ENCODE assay signal across 23 cellular contexts in genomic region chr1:234565132-234565531, GRCh38. TPM values are rescaled to one million over a fixed set of nuclear protein-coding genes. Genes with fewer than 3 reads are reported as not detected.
A peak's percentile ranks its signal among the peaks of the same experiment; 100 is the strongest.
DNase-seq lines count a peak whose midpoint lies in the region; ATAC-seq, FAIRE-seq and TF ChIP-seq lines count a peak whose summit lies in the region.
"Had no signal": no experiment of that assay in that cellular context is flagged by ENCODE, and none has a peak within 500 bp of the region (broad histone marks: within the 10 kb centered on the region; RNA-seq: fewer than 3 reads in every experiment).

No MANE protein-coding gene starts in this region.

- H3K4me1 Mint-ChIP-seq in MCF 10A (ENCODE audit: insufficient read depth, unreplicated experiment) (peaks cover 25% of the 10 kb centered on the region), mesothelial cell of epicardium (peaks cover 35% of the 10 kb centered on the region)
- H3K4me1 Mint-ChIP-seq: central memory CD8-positive, alpha-beta T cell had no signal

- peak; percentile 40 to 51; a peak in 3 of 6 replicates for ATAC-seq in A549
- ATAC-seq in PC-3, result no peak
- ATAC-seq: activated CD4-positive, CD25-positive, alpha-beta regulatory T cell treated with anti-CD3 and anti-CD28 coated beads, Interleukin-2, amount 50 U/mL, for 24 hours; activated CD8-positive, alpha-beta T cell treated with anti-CD3 and anti-CD28 coated beads for 36 hours had no signal

- TF ChIP-seq EP300 in A549 (IDR thresholded peaks at IDR 0.05), result no peak

- 94% methylated on average over 2 of the region's 2 CpGs for WGBS in A549 (ENCODE audit: missing lambda C conversion rate)

- TF ChIP-seq CTCF in A549 (IDR thresholded peaks at IDR 0.05) (no peak), PC-3 (conservative IDR thresholded peaks at IDR 0.05; ENCODE audit: low read depth, low read length) (no peak), MCF 10A (IDR thresholded peaks at IDR 0.05; ENCODE audit: unreplicated experiment) (no peak), mesothelial cell of epicardium (IDR thresholded peaks at IDR 0.05; ENCODE audit: unreplicated experiment) (no peak), coronary artery (IDR thresholded peaks at IDR 0.05) (no peak)

- H3K27ac ChIP-seq in A549 (peak overlapping the region; percentile 60 to 62), PC-3 (ENCODE audit: low read length) (peak overlapping the region; percentile 59), coronary artery (no peak overlapping the region)
- H3K27ac ChIP-seq: BLaER1, right atrium auricular region, SK-N-MC had no signal

- no peak for TF ChIP-seq RAD21 in A549 (conservative IDR thresholded peaks at IDR 0.05 in 1 of 2, IDR thresholded peaks at IDR 0.05 in 1 of 2)

- DNase-seq in A549 (ENCODE audit: low read depth in 1 of 2, low spot score in 1 of 2), result no peak
- peak; percentile 9 for DNase-seq in PC-3
- DNase-seq in MCF 10A (ENCODE audit: unreplicated experiment), result peak; percentile 48
- DNase-seq in mesothelial cell of epicardium (ENCODE audit: low spot score in 2 of 2, unreplicated experiment in 2 of 2), result no peak
- no peak for DNase-seq in hippocampal formation (lab: John Stamatoyannopoulos, UW)
- no peak for DNase-seq in coronary artery (ENCODE audit: low spot score)
- DNase-seq in cerebellar cortex (ENCODE audit: low spot score), result no peak
- no peak for DNase-seq in UCSD-AML1 (lab: John Stamatoyannopoulos, UW; ENCODE audit: unreplicated experiment)
- DNase-seq: activated CD8-positive, alpha-beta T cell treated with anti-CD3 and anti-CD28 coated beads for 36 hours; activated naive CD4-positive, alpha-beta T cell treated with Interleukin-2 at 50 U/mL for 16 hours; activated T-cell treated with anti-CD3 and anti-CD28 coated beads, Interleukin-2, amount 50 U/mL, for 1 hour; amniotic stem cell; COR-L47; NCI-H1092 treated with DMSO at 0.1 percent for 48 hours; NCI-H2029 treated with DMSO at 0.1 percent for 48 hours; stimulated activated CD8-positive, alpha-beta memory T cell treated with anti-CD3 and anti-CD28 coated beads, Interleukin-4, amount 100 ng/mL, for 48 hours; T-helper 9 cell had no signal

- no peak for TF ChIP-seq POLR2A in A549 (IDR thresholded peaks at IDR 0.05; ENCODE audit: low read length)

- intact Hi-C loops in PC-3 (cut with micrococcal nuclease), result no loop called here
- intact Hi-C loops in MCF 10A (cut with micrococcal nuclease), result loop anchor here (2.0 kb wide), 2 partner anchors 34 to 42 kb away; no protein-coding TSS in a partner anchor

- no TSS peak for BruUV-seq in PC-3 (replicated peaks; lab: Mats Ljungman, UMichigan)
- BruUV-seq in MCF 10A (replicated peaks; lab: Mats Ljungman, UMichigan), result TSS peak; percentile 98

- no peaks in the 10 kb centered on the region for H3K27me3 Mint-ChIP-seq in MCF 10A (ENCODE audit: insufficient read depth, unreplicated experiment)
- H3K27me3 Mint-ChIP-seq in mesothelial cell of epicardium (ENCODE audit: low read depth), result no peaks in the 10 kb centered on the region
- H3K27me3 Mint-ChIP-seq: central memory CD8-positive, alpha-beta T cell had no signal

- CTCF ChIA-PET in A549 (lab: Yijun Ruan, JAX), result interaction anchor here (1.7 kb wide), 1 partner anchor 78 kb away, joined by 5 read pairs; no protein-coding TSS in a partner anchor
- CTCF ChIA-PET in PC-3 (lab: Charles Lee), result no interaction called here
- CTCF ChIA-PET in MCF 10A (lab: Yijun Ruan, JAX), result interaction anchor here (0.7 to 3.3 kb wide), 9 partner anchors 12 to 519 kb away, joined by 3 to 11 read pairs (median 5); no protein-coding TSS in a partner anchor

- H3K36me3 ChIP-seq in PC-3 (ENCODE audit: low read depth, low read length), result no peaks in the 10 kb centered on the region
- H3K36me3 ChIP-seq: BLaER1, esophagus muscularis mucosa, right atrium auricular region had no signal

- H3K4me3 Mint-ChIP-seq in MCF 10A (ENCODE audit: unreplicated experiment) (no peak overlapping the region), mesothelial cell of epicardium (no peak overlapping the region)
- H3K4me3 Mint-ChIP-seq: activated CD8-positive, alpha-beta T cell treated with anti-CD3 and anti-CD28 coated beads for 36 hours; central memory CD8-positive, alpha-beta T cell had no signal

- POLR2A ChIA-PET in A549 (lab: Yijun Ruan, JAX) (no interaction called here), PC-3 (lab: Charles Lee; ENCODE audit: unreplicated experiment) (no interaction called here), MCF 10A (lab: Yijun Ruan, JAX) (interaction anchor here (0.6 to 6.0 kb wide), 34 partner anchors 10 to 1952 kb away, joined by 3 to 137 read pairs (median 8); partner anchors contain the start of gene IRF2BP2)

- H3K9me3 Mint-ChIP-seq in MCF 10A (ENCODE audit: unreplicated experiment), result peaks cover 6% of the 10 kb centered on the region
- no peaks in the 10 kb centered on the region for H3K9me3 Mint-ChIP-seq in mesothelial cell of epicardium
- H3K9me3 Mint-ChIP-seq: activated CD8-positive, alpha-beta T cell treated with anti-CD3 and anti-CD28 coated beads for 36 hours; central memory CD8-positive, alpha-beta T cell had no signal

- H3K9me3 ChIP-seq in A549, result no peaks in the 10 kb centered on the region
- H3K9me3 ChIP-seq in PC-3 (ENCODE audit: low read length), result no peaks in the 10 kb centered on the region
- H3K9me3 ChIP-seq: esophagus muscularis mucosa, right atrium auricular region had no signal

- no peaks in the 10 kb centered on the region for H4K20me1 ChIP-seq in PC-3 (ENCODE audit: low read length)
- H4K20me1 ChIP-seq: BLaER1 had no signal

- no peak overlapping the region for H3K9ac ChIP-seq in PC-3 (ENCODE audit: low read length)
- H3K9ac ChIP-seq: BLaER1 had no signal

- no peak overlapping the region for H2AFZ ChIP-seq in PC-3 (ENCODE audit: low read length)

- H3K27ac Mint-ChIP-seq in MCF 10A (ENCODE audit: low read depth, unreplicated experiment) (peak overlapping the region; percentile 80), mesothelial cell of epicardium (peak overlapping the region; percentile 94)
- H3K27ac Mint-ChIP-seq: activated CD8-positive, alpha-beta T cell treated with anti-CD3 and anti-CD28 coated beads for 36 hours had no signal

- FAIRE-seq in A549 (lab: Jason Lieb, UNC), result no peak

- H3K79me2 ChIP-seq in PC-3 (ENCODE audit: low read length), result no peaks in the 10 kb centered on the region

- H3K27me3 ChIP-seq in PC-3 (ENCODE audit: low read length), result no peaks in the 10 kb centered on the region
- H3K27me3 ChIP-seq: BLaER1, esophagus muscularis mucosa, right atrium auricular region had no signal

- H3K36me3 Mint-ChIP-seq in MCF 10A (ENCODE audit: insufficient read depth, unreplicated experiment), result no peaks in the 10 kb centered on the region
- H3K36me3 Mint-ChIP-seq in mesothelial cell of epicardium, result no peaks in the 10 kb centered on the region

- peaks cover 5% of the 10 kb centered on the region for H3F3A ChIP-seq in PC-3 (ENCODE audit: low read length, unreplicated experiment)

- H3K9me2 ChIP-seq in PC-3 (replicated peaks; ENCODE audit: low read length), result no peaks in the 10 kb centered on the region

- peak overlapping the region; percentile 54 for H3K4me2 ChIP-seq in A549
- peak overlapping the region; percentile 70 for H3K4me2 ChIP-seq in PC-3 (ENCODE audit: low read length)
- H3K4me2 ChIP-seq: BLaER1 had no signal

- H3K4me3 ChIP-seq in A549 (no peak overlapping the region), PC-3 (ENCODE audit: low read length) (peak overlapping the region; percentile 40; the same call in 1 of the 2 replicates), coronary artery (no peak overlapping the region)
- H3K4me3 ChIP-seq: BLaER1, esophagus muscularis mucosa, right atrium auricular region, SK-N-MC had no signal

- H3K4me1 ChIP-seq in A549, result peaks cover 34% of the 10 kb centered on the region
- H3K4me1 ChIP-seq in PC-3 (ENCODE audit: insufficient read depth, low read length), result peaks cover 22% of the 10 kb centered on the region
- H3K4me1 ChIP-seq: BLaER1 had no signal

TF ChIP-seq in A549, 52 proteins besides CTCF, POLR2A, EP300 and RAD21:
- TF ChIP-seq SREBF2 (IDR thresholded peaks at IDR 0.05), result no peak
- no peak for TF ChIP-seq HOXA7 (CRISPR knock-in tag; IDR thresholded peaks at IDR 0.05)
- no peak for TF ChIP-seq FOXS1 (CRISPR knock-in tag; IDR thresholded peaks at IDR 0.05)
- no peak for TF ChIP-seq RARB (CRISPR knock-in tag; IDR thresholded peaks at IDR 0.05)
- TF ChIP-seq CHD2 (IDR thresholded peaks at IDR 0.05; ENCODE audit: low read length, partially characterized antibody), result no peak
- no peak for TF ChIP-seq HEYL (CRISPR knock-in tag; IDR thresholded peaks at IDR 0.05)
- TF ChIP-seq EHMT2 (IDR thresholded peaks at IDR 0.05; ENCODE audit: low read depth), result no peak
- TF ChIP-seq MAZ (IDR thresholded peaks at IDR 0.05; ENCODE audit: borderline replicate concordance, low read depth, low read length), result no peak
- TF ChIP-seq RNF2 (IDR thresholded peaks at IDR 0.05; ENCODE audit: borderline replicate concordance, low read depth), result no peak
- no peak for TF ChIP-seq MAFK (IDR thresholded peaks at IDR 0.05; ENCODE audit: partially characterized antibody)
- no peak for TF ChIP-seq NR3C1 (IDR thresholded peaks at IDR 0.05)
- TF ChIP-seq ZNF302 (CRISPR knock-in tag; IDR thresholded peaks at IDR 0.05), result no peak
- TF ChIP-seq CBX8 (IDR thresholded peaks at IDR 0.05), result no peak
- TF ChIP-seq PHF8 (IDR thresholded peaks at IDR 0.05; ENCODE audit: borderline replicate concordance, low read depth), result no peak
- no peak for TF ChIP-seq ELK1 (IDR thresholded peaks at IDR 0.05; ENCODE audit: low read depth, low read length)
- no peak for TF ChIP-seq EHF (CRISPR knock-in tag; IDR thresholded peaks at IDR 0.05)

RNA-seq across cellular contexts. Expression of gene IRF2BP2, which starts 44.8 kb away (rescaled TPM):
- polyA plus RNA-seq in A549 (2011; rRNA removed) (38.2 and 53.5 TPM in 2 replicates), A549 (2017; fragmentation: RNase III; extraction: RNeasy Plus Mini Kit Qiagen cat#74134 plus additional on column Dnase treatment) (42.7 to 53.5 TPM (median 53.0 TPM) in 3 replicates)
- polyA plus RNA-seq in A549 (2012; cell fraction: cytosol; rRNA removed), result 79.4 and 99.0 TPM in 2 replicates
- 131 and 168 TPM in 2 replicates for polyA plus RNA-seq in A549 (2012; cell fraction: nucleus; rRNA removed)
- polyA minus RNA-seq in A549 (2011; rRNA and poly(A)+ RNA removed), result 76.2 and 82.0 TPM in 2 replicates
- total RNA-seq in PC-3 (2014; rRNA removed) (78.8 and 102 TPM in 2 replicates), MCF 10A (2022) (149 and 217 TPM in 2 replicates), mesothelial cell of epicardium (130 to 134 TPM (median 130 TPM) in 3 replicates)

Comparison
In these comparisons a context has a peak if more than half of its experiments do, and no peak if none do; other contexts are left out.
1. DNase-seq: peak in PC-3 (single experiment) and MCF 10A (single experiment); none in A549 (0 of 2), mesothelial cell of epicardium (0 of 2), hippocampal formation (0 of 2), coronary artery (single experiment), cerebellar cortex (single experiment) and UCSD-AML1 (single experiment).
2. H3K27ac ChIP-seq: peak in A549 (2 of 2) and PC-3 (single experiment); none in coronary artery (0 of 2).